In the genomic region with DNA sequence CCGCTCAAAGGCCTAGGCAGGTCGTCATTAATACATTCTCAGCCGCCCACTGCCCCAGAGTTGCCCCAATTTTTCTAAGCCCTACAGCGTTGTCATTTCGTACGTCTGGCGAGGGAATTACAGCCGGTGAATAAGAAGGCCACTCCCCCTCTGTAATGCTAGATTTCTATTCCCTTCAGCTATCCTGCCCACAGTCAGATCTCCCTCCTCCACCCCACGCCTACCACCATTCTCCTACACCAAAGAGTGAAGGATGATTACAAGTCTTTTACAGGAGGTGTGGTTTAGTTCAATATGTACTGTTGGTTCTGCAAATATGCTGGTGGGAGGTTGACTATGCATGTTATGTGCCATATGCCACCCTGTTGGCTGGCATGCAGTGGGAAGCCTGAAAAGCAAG, we compare ENCODE assay signal across 11 cellular contexts.
DNase-seq lines count a peak whose midpoint lies in the region; ATAC-seq, FAIRE-seq and TF ChIP-seq lines count a peak whose summit lies in the region.
"Had no signal": no experiment of that assay in that cellular context is flagged by ENCODE, and none has a peak within 500 bp of the region (broad histone marks: within the 10 kb centered on the region; RNA-seq: fewer than 3 reads in every experiment).

No MANE protein-coding gene starts in this region.

- H3K4me3 ChIP-seq in colonic mucosa (no peak overlapping the region), pancreas (no peak overlapping the region), left ventricle myocardium inferior (no peak overlapping the region)
- H3K4me3 ChIP-seq: upper lobe of left lung had no signal

- ATAC-seq in pancreas = peak; percentile 65 to 81 (median 78)
- no peak for ATAC-seq in GM18505 (IDR thresholded peaks at IDR 0.05; ENCODE audit: unreplicated experiment)
- no peak for ATAC-seq in HG02852 (IDR thresholded peaks at IDR 0.05; ENCODE audit: unreplicated experiment)

- DNase-seq in DMS 273 treated with DMSO at 0.1 percent for 48 hours (lab: John Stamatoyannopoulos, UW) = peak; percentile 97
- DNase-seq in NCI-H748 (lab: John Stamatoyannopoulos, UW; ENCODE audit: unreplicated experiment) = peak; percentile 52
- DNase-seq in colonic mucosa = peak; percentile 70
- DNase-seq in pancreas = no peak
- no peak for DNase-seq in activated effector memory CD4-positive, alpha-beta T cell treated with Interleukin-2 at 50 U/mL for 16 hours
- no peak for DNase-seq in left ventricle myocardium inferior
- DNase-seq: activated CD4-positive, CD25-positive, alpha-beta regulatory T cell; NCI-H187 treated with DMSO at 0.1 percent for 48 hours; upper lobe of left lung had no signal

- 44 to 58% methylated on average over 9 of the region's 9 CpGs for WGBS in pancreas, 2 donors

- FAIRE-seq in pancreas (lab: Jason Lieb, UNC) = no peak

- intact Hi-C loops in colonic mucosa (cut with DNase I) = no loop called here
- intact Hi-C loops in pancreas (cut with DNase I) = no loop called here
- intact Hi-C loops in left ventricle myocardium inferior (cut with micrococcal nuclease) = no loop called here

- TF ChIP-seq POLR2A in GM18505 (IDR thresholded peaks at IDR 0.05; ENCODE audit: borderline replicate concordance, extremely low read depth, insufficient read depth, insufficient read length) = no peak

- H3K36me3 ChIP-seq in colonic mucosa = no peaks in the 10 kb centered on the region
- no peaks in the 10 kb centered on the region for H3K36me3 ChIP-seq in pancreas
- no peaks in the 10 kb centered on the region for H3K36me3 ChIP-seq in left ventricle myocardium inferior
- H3K36me3 ChIP-seq: upper lobe of left lung had no signal

- TF ChIP-seq CTCF in colonic mucosa (IDR thresholded peaks at IDR 0.05) (no peak), pancreas (IDR thresholded peaks at IDR 0.05) (no peak), left ventricle myocardium inferior (IDR thresholded peaks at IDR 0.05; ENCODE audit: borderline replicate concordance) (no peak)

- H3K9ac ChIP-seq in colonic mucosa (ENCODE audit: low read depth in 2 of 2, low read length in 2 of 2) = peak overlapping the region in 1 of 2 donors; percentile 70

- H3K27ac ChIP-seq in colonic mucosa (peak overlapping the region; percentile 70), pancreas (peak overlapping the region in 2 of 4 donors; percentile 39 to 51), left ventricle myocardium inferior (replicated peaks) (no peak overlapping the region)
- H3K27ac ChIP-seq: upper lobe of left lung had no signal

- H3K4me1 ChIP-seq in colonic mucosa (no peaks in the 10 kb centered on the region), pancreas (peaks cover 4 to 22% (median 16%) of the 10 kb centered on the region in 3 donors), left ventricle myocardium inferior (peaks cover 3% of the 10 kb centered on the region)

- no peaks in the 10 kb centered on the region for H3K27me3 ChIP-seq in colonic mucosa
- H3K27me3 ChIP-seq in pancreas = no peaks in the 10 kb centered on the region
- H3K27me3 ChIP-seq in left ventricle myocardium inferior (ENCODE audit: low read depth) = no peaks in the 10 kb centered on the region
- H3K27me3 ChIP-seq: upper lobe of left lung had no signal

- H3K9me3 ChIP-seq in colonic mucosa (no peaks in the 10 kb centered on the region), pancreas (no peaks in the 10 kb centered on the region), left ventricle myocardium inferior (replicated peaks) (peaks cover 20% of the 10 kb centered on the region)
- H3K9me3 ChIP-seq: upper lobe of left lung had no signal

Comparison
In these comparisons a context has a peak if more than half of its experiments do, and no peak if none do; other contexts are left out.
1. DNase-seq: peak in DMS 273 treated with DMSO at 0.1 percent for 48 hours (single experiment), NCI-H748 (single experiment) and colonic mucosa (single experiment); none in pancreas (0 of 6), activated effector memory CD4-positive, alpha-beta T cell treated with Interleukin-2 at 50 U/mL for 16 hours (single experiment) and left ventricle myocardium inferior (single experiment).
2. ATAC-seq: peak in pancreas (4 of 4); none in GM18505 (single experiment) and HG02852 (single experiment).